9 cellular contexts compared by ENCODE assay signal in the genomic region with DNA sequence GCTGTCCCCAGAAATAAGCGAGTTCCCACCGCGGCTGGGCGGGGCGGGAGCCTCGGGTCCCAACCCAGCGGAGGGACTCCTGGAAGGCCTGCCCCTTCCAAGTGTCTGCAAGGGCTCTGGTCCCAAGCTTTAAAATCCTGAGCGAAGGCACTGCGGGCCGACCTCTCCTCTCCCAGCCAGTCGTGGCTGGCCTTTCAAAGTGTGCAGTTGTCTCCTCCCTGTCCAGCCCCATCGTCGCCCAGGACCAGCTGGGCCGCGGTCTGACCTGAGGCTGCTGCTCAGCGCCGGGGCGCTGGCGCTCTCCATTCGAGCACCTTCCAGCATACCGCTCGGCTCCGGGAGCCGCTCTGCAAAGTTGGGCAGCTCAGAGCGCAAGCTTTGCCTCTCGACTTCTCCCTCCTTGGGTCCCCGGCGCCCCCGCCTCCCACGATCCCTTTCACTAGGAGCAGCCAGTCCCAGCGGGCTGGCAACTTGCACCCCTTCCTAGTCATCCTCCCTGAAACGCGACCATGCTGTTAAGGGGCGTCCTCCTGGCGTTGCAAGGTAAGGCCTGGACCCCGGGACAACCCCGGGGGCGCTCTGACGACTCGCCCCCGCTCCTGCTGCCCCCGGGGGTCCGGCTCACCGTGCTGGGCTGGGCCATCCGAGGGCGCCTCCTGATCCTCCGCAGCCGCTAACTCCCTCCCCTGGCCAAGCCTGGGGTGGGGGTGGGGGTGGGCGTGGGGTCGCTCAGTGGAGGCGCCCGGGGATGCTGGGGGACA. TPM values are rescaled to one million over a fixed set of nuclear protein-coding genes. Genes with fewer than 3 reads are reported as not detected.
A peak's percentile ranks its signal among the peaks of the same experiment; 100 is the strongest.
DNase-seq lines count a peak whose midpoint lies in the region; ATAC-seq and TF ChIP-seq lines count a peak whose summit lies in the region.
"Had no signal": no experiment of that assay in that cellular context is flagged by ENCODE, and none has a peak within 500 bp of the region (broad histone marks: within the 10 kb centered on the region; RNA-seq: fewer than 3 reads in every experiment).

Gene MAMDC2, plus strand, starts transcription at position 160 of the 761 bp plus-strand sequence. Its CDS starts 350 bp downstream, at position 510.

- peaks cover 41% of the 10 kb centered on the region for H3K27me3 Mint-ChIP-seq in activated CD4-positive, alpha-beta T cell treated with anti-CD3 and anti-CD28 coated beads, Interleukin-2, amount 10 ng/mL, durations not matched to agents 24 days and 14 days

- H3K36me3 ChIP-seq in liver (ENCODE audit: control insufficient read depth in 4 of 4, insufficient read depth in 3 of 4, low read depth in 1 of 4, low read length in 3 of 4) (no peaks in the 10 kb centered on the region), stomach smooth muscle (ENCODE audit: control insufficient read depth in 2 of 2, insufficient read depth in 2 of 2, low read length in 2 of 2) (peaks cover 0 to 5% of the 10 kb centered on the region in 2 donors)

- 5% methylated on average over 52 of the region's 52 CpGs for WGBS in liver

- H3K36me3 Mint-ChIP-seq in activated CD4-positive, alpha-beta T cell treated with anti-CD3 and anti-CD28 coated beads, Interleukin-2, amount 10 ng/mL, durations not matched to agents 24 days and 14 days (ENCODE audit: low read depth), result no peaks in the 10 kb centered on the region

- H3K4me1 ChIP-seq in liver (ENCODE audit: control insufficient read depth in 4 of 4, insufficient read depth in 4 of 4, low read length in 3 of 4) (peaks cover 3 to 13% (median 6%) of the 10 kb centered on the region in 4 donors), stomach smooth muscle (ENCODE audit: control insufficient read depth, insufficient read depth, low read length) (peaks cover 75% of the 10 kb centered on the region)

- intact Hi-C loops in activated CD4-positive, alpha-beta T cell treated with anti-CD3 and anti-CD28 coated beads, Interleukin-2, amount 10 ng/mL, durations not matched to agents 24 days and 14 days (cut with micrococcal nuclease), result no loop called here

- H3K4me1 Mint-ChIP-seq in activated CD4-positive, alpha-beta T cell treated with anti-CD3 and anti-CD28 coated beads, Interleukin-2, amount 10 ng/mL, durations not matched to agents 24 days and 14 days, result peaks cover 4% of the 10 kb centered on the region

- H3K27me3 ChIP-seq in liver (ENCODE audit: control insufficient read depth in 4 of 4, insufficient read depth in 4 of 4, low read length in 3 of 4) (peaks cover 0 to 14% (median under 1%) of the 10 kb centered on the region in 4 donors), stomach smooth muscle (ENCODE audit: control insufficient read depth in 1 of 2, insufficient read depth in 2 of 2, low read length in 2 of 2) (no peaks in the 10 kb centered on the region)

- H3K4me3 Mint-ChIP-seq in activated CD4-positive, alpha-beta T cell treated with anti-CD3 and anti-CD28 coated beads, Interleukin-2, amount 10 ng/mL, durations not matched to agents 24 days and 14 days, result peak within 1 kb of the TSS; percentile 54

- H3K9me3 ChIP-seq in liver (ENCODE audit: control insufficient read depth in 4 of 4, low read length in 3 of 4) (no peaks in the 10 kb centered on the region), stomach smooth muscle (ENCODE audit: control insufficient read depth in 2 of 2, low read length in 2 of 2) (no peaks in the 10 kb centered on the region)

- no peak for TF ChIP-seq CTCF in liver (IDR thresholded peaks at IDR 0.05; ENCODE audit: low read depth, low read length, missing input control)

- DNase-seq in activated CD4-positive, alpha-beta T cell treated with anti-CD3 and anti-CD28 coated beads, Interleukin-2, amount 10 ng/mL, durations not matched to agents 24 days and 14 days, result no peak
- DNase-seq in activated CD4-positive, alpha-beta T cell treated with anti-CD3 and anti-CD28 coated beads for 4 hours, result no peak
- DNase-seq in dedifferentiated amniotic fluid mesenchymal stem cell (ENCODE audit: extremely low spot score), result peak; percentile 22
- no peak for DNase-seq in activated CD4-positive, alpha-beta T cell treated with anti-CD3 and anti-CD28 coated beads for 1 hour

- no peak for TF ChIP-seq RAD21 in liver (IDR thresholded peaks at IDR 0.05)

- H3K9me3 Mint-ChIP-seq in activated CD4-positive, alpha-beta T cell treated with anti-CD3 and anti-CD28 coated beads, Interleukin-2, amount 10 ng/mL, durations not matched to agents 24 days and 14 days, result no peaks in the 10 kb centered on the region

- peak within 1 kb of the TSS in 2 of 3 donors; percentile 35 to 38 for H3K4me3 ChIP-seq in liver (ENCODE audit: low read depth in 1 of 3, low read length in 3 of 3)
- H3K4me3 ChIP-seq in stomach smooth muscle (ENCODE audit: low read length in 2 of 2), result peak within 1 kb of the TSS; percentile 81 to 86

- H3K27ac ChIP-seq in liver (ENCODE audit: low read depth in 1 of 2, low read length in 2 of 2) (no peak within 1 kb of the TSS), stomach smooth muscle (ENCODE audit: low read length) (peak within 1 kb of the TSS; percentile 89)

- H3K9ac ChIP-seq in liver (ENCODE audit: low read depth in 1 of 2, low read length in 2 of 2) (no peak within 1 kb of the TSS), stomach smooth muscle (ENCODE audit: low read length in 2 of 2) (peak within 1 kb of the TSS; percentile 73 to 86)

- ATAC-seq in GM21737 (IDR thresholded peaks at IDR 0.05; ENCODE audit: unreplicated experiment) (no peak), HG02840 (IDR thresholded peaks at IDR 0.05; ENCODE audit: low FRiP score, unreplicated experiment) (no peak)

- no peak within 1 kb of the TSS for H3K27ac Mint-ChIP-seq in activated CD4-positive, alpha-beta T cell treated with anti-CD3 and anti-CD28 coated beads, Interleukin-2, amount 10 ng/mL, durations not matched to agents 24 days and 14 days

TF ChIP-seq in liver, 16 proteins besides CTCF, POLR2A, EP300 and RAD21:
- TF ChIP-seq RXRA (IDR thresholded peaks at IDR 0.05) (no peak), HNF4A (conservative IDR thresholded peaks at IDR 0.05) (no peak)

RNA-seq across cellular contexts. Expression of gene MAMDC2, which starts in this region (rescaled TPM):
- total RNA-seq in activated CD4-positive, alpha-beta T cell treated with anti-CD3 and anti-CD28 coated beads, Interleukin-2, amount 10 ng/mL, durations not matched to agents 24 days and 14 days, result not detected in 2 replicates
- 1 to 10 TPM in 1 of 2 donors, under 1 TPM in 1; 0.28 to 4.4 TPM for total RNA-seq in liver
- 1 to 10 TPM in 1 of 2 donors, under 1 TPM in 1; 0.74 to 1.3 TPM for polyA plus RNA-seq in liver
- total RNA-seq: T-helper 2 cell treated with Interferon-gamma antibody and Interleukin-4, amounts not matched to agents 100 ng/mL and 5 ng/mL, for 36 hours had no signal

Comparison
In these comparisons a context has a peak if more than half of its experiments do, and no peak if none do; other contexts are left out.
1. H3K9ac ChIP-seq: peak in stomach smooth muscle (2 of 2); none in liver (0 of 2).